In the genomic region with DNA sequence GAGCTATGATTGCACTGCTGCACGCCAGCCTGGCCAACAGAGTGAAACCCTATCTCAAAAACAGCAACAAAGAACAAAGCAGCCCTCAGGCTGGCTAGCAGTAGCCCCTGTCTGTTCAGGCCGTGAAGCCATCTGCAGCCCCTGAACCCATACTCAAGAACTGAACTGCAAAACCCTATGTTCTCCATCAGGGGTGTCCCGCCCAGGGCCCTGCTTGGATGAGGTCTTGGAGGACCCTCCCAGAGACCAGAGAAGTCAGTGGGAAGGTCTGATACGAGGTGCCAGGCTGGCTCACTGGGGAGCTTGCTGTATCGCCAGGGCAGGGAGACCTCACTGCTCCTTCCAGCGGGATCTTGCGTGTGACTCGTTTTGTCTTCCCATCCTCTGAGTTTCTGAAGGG, we compare ENCODE assay signal across 20 cellular contexts. TPM values are rescaled to one million over a fixed set of nuclear protein-coding genes. Genes with fewer than 3 reads are reported as not detected.
DNase-seq lines count a peak whose midpoint lies in the region; ATAC-seq and TF ChIP-seq lines count a peak whose summit lies in the region.
"Had no signal": no experiment of that assay in that cellular context is flagged by ENCODE, and none has a peak within 500 bp of the region (broad histone marks: within the 10 kb centered on the region; RNA-seq: fewer than 3 reads in every experiment).

No MANE protein-coding gene starts in this region.

- no peaks in the 10 kb centered on the region for H3K27me3 Mint-ChIP-seq in T-helper 17 cell

- H3K27ac Mint-ChIP-seq in T-helper 17 cell: peak overlapping the region; percentile 96
- H3K27ac Mint-ChIP-seq: CD8-positive, alpha-beta T cell had no signal

- peak; percentile 12 for DNase-seq in activated T-cell treated with anti-CD3 and anti-CD28 coated beads, Interleukin-2, amount 50 U/mL, for 1 hour
- DNase-seq in activated T-cell treated with anti-CD3 and anti-CD28 coated beads for 4 hours (no peak), T-helper 17 cell (no peak), islet precursor cell (peak; percentile 56), NCI-H146 (lab: John Stamatoyannopoulos, UW) (no peak), foreskin fibroblast (no peak)
- DNase-seq: C1 segment of cervical spinal cord; Caco-2; CD8-positive, alpha-beta T cell; NCI-H1092; NCI-H1417 treated with DMSO at 0.1 percent for 48 hours; NCI-H187; NCI-H2171 treated with DMSO at 0.1 percent for 48 hours; NCI-H345; NCI-H510A treated with DMSO at 0.1 percent for 48 hours; NCI-H748 treated with DMSO at 0.1 percent for 48 hours; PC-3 had no signal

- H3K36me3 Mint-ChIP-seq in T-helper 17 cell (ENCODE audit: low read depth): no peaks in the 10 kb centered on the region
- H3K36me3 Mint-ChIP-seq: CD8-positive, alpha-beta T cell had no signal

- ATAC-seq in T-helper 17 cell: no peak
- ATAC-seq in HG02870 (IDR thresholded peaks at IDR 0.05; ENCODE audit: unreplicated experiment): no peak
- ATAC-seq: CD8-positive, alpha-beta T cell; PC-3 had no signal

- H3K4me3 ChIP-seq in foreskin fibroblast (ENCODE audit: low read depth in 1 of 2, low read length in 2 of 2): no peak overlapping the region
- H3K4me3 ChIP-seq: HAP-1 had no signal

- TF ChIP-seq CTCF in foreskin fibroblast (IDR thresholded peaks at IDR 0.05; ENCODE audit: low read depth, low read length): no peak

- H3K9me3 ChIP-seq in T-helper 17 cell (ENCODE audit: control insufficient read depth, low read length, poor library complexity, severe bottlenecking): no peaks in the 10 kb centered on the region
- H3K9me3 ChIP-seq: Caco-2, HAP-1, SK-N-SH had no signal

- no peak overlapping the region for H3K4me3 Mint-ChIP-seq in T-helper 17 cell
- H3K4me3 Mint-ChIP-seq: CD8-positive, alpha-beta T cell had no signal

- H3K4me1 Mint-ChIP-seq in T-helper 17 cell: peaks cover 27% of the 10 kb centered on the region

RNA-seq across cellular contexts. Expression of gene RBM17, which starts 39.3 kb away (rescaled TPM):
- total RNA-seq in T-helper 17 cell: 100 to 1,000 TPM; 133 to 146 TPM

Comparison
In these comparisons a context has a peak if more than half of its experiments do, and no peak if none do; other contexts are left out.
1. DNase-seq: peak in activated T-cell treated with anti-CD3 and anti-CD28 coated beads, Interleukin-2, amount 50 U/mL, for 1 hour (single experiment) and islet precursor cell (single experiment); none in activated T-cell treated with anti-CD3 and anti-CD28 coated beads for 4 hours (single experiment), T-helper 17 cell (0 of 3), NCI-H146 (single experiment) and foreskin fibroblast (0 of 2).